In the genomic region with DNA sequence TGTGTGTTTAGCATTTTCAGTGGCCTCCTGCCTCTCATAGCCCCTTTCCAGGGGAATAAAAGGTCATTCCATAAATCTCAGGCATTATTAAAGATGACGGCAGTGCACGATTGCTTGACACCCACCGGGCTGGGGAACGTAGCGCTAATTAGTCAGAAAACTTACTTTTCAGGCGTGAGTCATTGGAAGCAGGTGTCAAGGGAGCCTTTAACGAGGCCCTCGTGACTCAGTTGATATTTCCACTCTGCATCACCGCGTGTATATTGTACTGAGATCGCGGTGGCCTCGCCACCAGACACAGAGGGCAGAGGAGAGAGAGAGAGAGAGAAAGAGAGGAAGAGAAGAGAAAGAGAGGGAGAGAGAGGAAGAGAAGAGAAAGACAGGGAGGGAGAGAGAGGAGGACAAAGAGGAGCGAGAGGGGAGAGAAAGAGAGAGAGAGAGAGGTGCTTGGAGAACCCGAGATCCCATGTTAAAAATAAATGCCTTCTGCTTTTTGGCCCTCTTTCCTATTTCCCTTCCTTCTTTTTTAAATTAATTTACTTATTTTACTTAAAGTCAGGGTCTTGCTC, we compare ENCODE assay signal across 15 cellular contexts. TPM values are rescaled to one million over a fixed set of nuclear protein-coding genes. Genes with fewer than 3 reads are reported as not detected.
DNase-seq lines count a peak whose midpoint lies in the region; ATAC-seq and TF ChIP-seq lines count a peak whose summit lies in the region.
"Had no signal": no experiment of that assay in that cellular context is flagged by ENCODE, and none has a peak within 500 bp of the region (broad histone marks: within the 10 kb centered on the region; RNA-seq: fewer than 3 reads in every experiment).

No MANE protein-coding gene starts in this region.

- no peak overlapping the region for H3K27ac Mint-ChIP-seq in activated CD4-positive, alpha-beta T cell treated with anti-CD3 and anti-CD28 coated beads, Interleukin-2, amount 10 ng/mL, durations not matched to agents 7 days and 5 days
- H3K27ac Mint-ChIP-seq in T-helper 17 cell (no peak overlapping the region), brain (peak overlapping the region in 3 of 5 experiments; percentile 77 to 94 (median 82))
- no peak overlapping the region for H3K27ac Mint-ChIP-seq in naive thymus-derived CD4-positive, alpha-beta T cell

- peaks cover 3% of the 10 kb centered on the region for H3K27me3 Mint-ChIP-seq in activated CD4-positive, alpha-beta T cell treated with anti-CD3 and anti-CD28 coated beads, Interleukin-2, amount 10 ng/mL, durations not matched to agents 7 days and 5 days
- H3K27me3 Mint-ChIP-seq in T-helper 17 cell: peaks cover 67% of the 10 kb centered on the region
- H3K27me3 Mint-ChIP-seq in brain: peaks cover 9% of the 10 kb centered on the region
- peaks cover 2 to 50% (median 32%) of the 10 kb centered on the region in 5 donors for H3K27me3 Mint-ChIP-seq in naive thymus-derived CD4-positive, alpha-beta T cell

- no peaks in the 10 kb centered on the region for H3K36me3 ChIP-seq in naive thymus-derived CD4-positive, alpha-beta T cell (ENCODE audit: control insufficient read depth in 2 of 3, insufficient read depth in 3 of 3, low read length in 3 of 3)

- H3K9me3 ChIP-seq in T-helper 17 cell (ENCODE audit: control insufficient read depth, low read length, poor library complexity, severe bottlenecking): no peaks in the 10 kb centered on the region
- no peaks in the 10 kb centered on the region for H3K9me3 ChIP-seq in naive thymus-derived CD4-positive, alpha-beta T cell (ENCODE audit: control insufficient read depth in 2 of 3, low read length in 3 of 3)
- H3K9me3 ChIP-seq: BLaER1 treated with 17β-estradiol and CSF1 and Interleukin-3, amounts not matched to agents 10 nM and 100 nM had no signal

- CTCF ChIA-PET in activated CD4-positive, alpha-beta T cell treated with anti-CD3 and anti-CD28 coated beads, Interleukin-2, amount 10 ng/mL, durations not matched to agents 7 days and 5 days (lab: Charles Lee): no interaction called here
- CTCF ChIA-PET in naive thymus-derived CD4-positive, alpha-beta T cell (lab: Charles Lee): no interaction called here

- POLR2A ChIA-PET in activated CD4-positive, alpha-beta T cell treated with anti-CD3 and anti-CD28 coated beads, Interleukin-2, amount 10 ng/mL, durations not matched to agents 7 days and 5 days (lab: Charles Lee): no interaction called here
- POLR2A ChIA-PET in naive thymus-derived CD4-positive, alpha-beta T cell (lab: Charles Lee): no interaction called here

- no peak overlapping the region for H3K4me3 ChIP-seq in naive thymus-derived CD4-positive, alpha-beta T cell (ENCODE audit: low read length)
- H3K4me3 ChIP-seq: BLaER1 treated with 17β-estradiol and CSF1 and Interleukin-3, amounts not matched to agents 10 nM and 100 nM had no signal

- no peak for ATAC-seq in T-helper 17 cell
- ATAC-seq in naive thymus-derived CD4-positive, alpha-beta T cell: no peak
- ATAC-seq: HCT116 had no signal

- TF ChIP-seq CTCF in brain (conservative IDR thresholded peaks at IDR 0.05): no peak

- H3K4me3 Mint-ChIP-seq in activated CD4-positive, alpha-beta T cell treated with anti-CD3 and anti-CD28 coated beads, Interleukin-2, amount 10 ng/mL, durations not matched to agents 7 days and 5 days: no peak overlapping the region
- H3K4me3 Mint-ChIP-seq in T-helper 17 cell (peak overlapping the region; percentile 12), brain (no peak overlapping the region)
- H3K4me3 Mint-ChIP-seq in naive thymus-derived CD4-positive, alpha-beta T cell: no peak overlapping the region
- H3K4me3 Mint-ChIP-seq: CD4-positive, CD25-positive, alpha-beta regulatory T cell had no signal

- H3K4me1 ChIP-seq in naive thymus-derived CD4-positive, alpha-beta T cell (ENCODE audit: control insufficient read depth in 2 of 2, insufficient read depth in 2 of 2, low read length in 2 of 2): no peaks in the 10 kb centered on the region

- H3K36me3 Mint-ChIP-seq in activated CD4-positive, alpha-beta T cell treated with anti-CD3 and anti-CD28 coated beads, Interleukin-2, amount 10 ng/mL, durations not matched to agents 7 days and 5 days (ENCODE audit: low read depth): no peaks in the 10 kb centered on the region
- H3K36me3 Mint-ChIP-seq in T-helper 17 cell (ENCODE audit: low read depth) (peaks cover 3% of the 10 kb centered on the region), brain (peaks cover 12% of the 10 kb centered on the region)
- no peaks in the 10 kb centered on the region for H3K36me3 Mint-ChIP-seq in naive thymus-derived CD4-positive, alpha-beta T cell
- H3K36me3 Mint-ChIP-seq: CD4-positive, CD25-positive, alpha-beta regulatory T cell had no signal

- intact Hi-C loops in naive thymus-derived CD4-positive, alpha-beta T cell (cut with micrococcal nuclease): no loop called here

- H3K27me3 ChIP-seq in naive thymus-derived CD4-positive, alpha-beta T cell (ENCODE audit: control insufficient read depth in 2 of 2, insufficient read depth in 2 of 2, low read length in 2 of 2): no peaks in the 10 kb centered on the region
- H3K27me3 ChIP-seq: BLaER1 treated with 17β-estradiol and CSF1 and Interleukin-3, amounts not matched to agents 10 nM and 100 nM had no signal

- no peaks in the 10 kb centered on the region for H3K9me3 Mint-ChIP-seq in activated CD4-positive, alpha-beta T cell treated with anti-CD3 and anti-CD28 coated beads, Interleukin-2, amount 10 ng/mL, durations not matched to agents 7 days and 5 days
- H3K9me3 Mint-ChIP-seq in brain: no peaks in the 10 kb centered on the region
- no peaks in the 10 kb centered on the region for H3K9me3 Mint-ChIP-seq in naive thymus-derived CD4-positive, alpha-beta T cell
- H3K9me3 Mint-ChIP-seq: CD4-positive, CD25-positive, alpha-beta regulatory T cell had no signal

- H3K4me1 Mint-ChIP-seq in activated CD4-positive, alpha-beta T cell treated with anti-CD3 and anti-CD28 coated beads, Interleukin-2, amount 10 ng/mL, durations not matched to agents 7 days and 5 days: no peaks in the 10 kb centered on the region
- peaks cover 3% of the 10 kb centered on the region for H3K4me1 Mint-ChIP-seq in T-helper 17 cell
- peaks cover 39% of the 10 kb centered on the region for H3K4me1 Mint-ChIP-seq in brain
- H3K4me1 Mint-ChIP-seq in naive thymus-derived CD4-positive, alpha-beta T cell: no peaks in the 10 kb centered on the region
- H3K4me1 Mint-ChIP-seq: CD4-positive, CD25-positive, alpha-beta regulatory T cell had no signal

- peak; percentile 25 for DNase-seq in activated CD4-positive, alpha-beta T cell treated with anti-CD3 and anti-CD28 coated beads for 48 hours
- DNase-seq in activated CD4-positive, alpha-beta T cell treated with anti-CD3 and anti-CD28 coated beads, Interleukin-2, amount 10 ng/mL, durations not matched to agents 7 days and 5 days: no peak
- peak; percentile 32 for DNase-seq in A172 (ENCODE audit: low spot score)
- DNase-seq in T-helper 17 cell: no peak
- no peak for DNase-seq in OCI-M1 (lab: John Stamatoyannopoulos, UW)
- DNase-seq in naive thymus-derived CD4-positive, alpha-beta T cell: no peak
- DNase-seq in NCI-H510A (lab: John Stamatoyannopoulos, UW): no peak
- DNase-seq: 8988T; ACHN; CD4-positive, CD25-positive, alpha-beta regulatory T cell; DMS53; GF-D8 had no signal

- no peak overlapping the region for H3K27ac ChIP-seq in naive thymus-derived CD4-positive, alpha-beta T cell (ENCODE audit: low read depth, low read length)
- H3K27ac ChIP-seq: BLaER1 treated with 17β-estradiol and CSF1 and Interleukin-3, amounts not matched to agents 10 nM and 100 nM had no signal

RNA-seq across cellular contexts. Expression of gene KCNG1, which starts 21.1 kb away (rescaled TPM):
- total RNA-seq in activated CD4-positive, alpha-beta T cell treated with anti-CD3 and anti-CD28 coated beads, Interleukin-2, amount 10 ng/mL, durations not matched to agents 7 days and 5 days: not detected
- total RNA-seq in A172 (2014; rRNA removed; shearing (Covaris generic)): 6.2 and 12.4 TPM in 2 replicates
- total RNA-seq in T-helper 17 cell: under 1 TPM in 1 of 2 donors, not detected in 1; 0.90 TPM
- 2.1 TPM for polyA plus RNA-seq in brain (ENCODE audit: insufficient read depth, low read depth, low replicate concordance)
- total RNA-seq in naive thymus-derived CD4-positive, alpha-beta T cell: under 1 TPM in 2 of 5 experiments, not detected in 3; 0.17 to 0.73 TPM
- polyA plus RNA-seq in naive thymus-derived CD4-positive, alpha-beta T cell: not detected
- total RNA-seq: CD4-positive, CD25-positive, alpha-beta regulatory T cell had no signal

RNA-seq across cellular contexts. Expression of gene MOCS3, which starts 43.2 kb away (rescaled TPM):
- 1 to 10 TPM; 4.2 to 5.1 TPM for total RNA-seq in activated CD4-positive, alpha-beta T cell treated with anti-CD3 and anti-CD28 coated beads, Interleukin-2, amount 10 ng/mL, durations not matched to agents 7 days and 5 days
- total RNA-seq in A172 (2014; rRNA removed; shearing (Covaris generic)): 9.0 and 9.4 TPM in 2 replicates
- 1 to 10 TPM; 3.2 to 3.8 TPM for total RNA-seq in T-helper 17 cell
- polyA plus RNA-seq in brain (ENCODE audit: insufficient read depth, low read depth, low replicate concordance): 3.1 TPM
- total RNA-seq in naive thymus-derived CD4-positive, alpha-beta T cell: 1 to 10 TPM; 2.5 to 8.9 (median 5.2) TPM
- polyA plus RNA-seq in naive thymus-derived CD4-positive, alpha-beta T cell: 1 to 10 TPM; 5.2 to 5.5 TPM

RNA-seq across cellular contexts. Expression of gene DPM1, which starts 43.4 kb away (rescaled TPM):
- 10 to 100 TPM; 45.6 to 46.2 TPM for total RNA-seq in activated CD4-positive, alpha-beta T cell treated with anti-CD3 and anti-CD28 coated beads, Interleukin-2, amount 10 ng/mL, durations not matched to agents 7 days and 5 days
- total RNA-seq in A172 (2014; rRNA removed; shearing (Covaris generic)): 207 and 247 TPM in 2 replicates
- total RNA-seq in T-helper 17 cell: 10 to 100 TPM; 25.9 to 34.1 TPM
- 29.4 TPM for polyA plus RNA-seq in brain (ENCODE audit: insufficient read depth, low read depth, low replicate concordance)
- total RNA-seq in naive thymus-derived CD4-positive, alpha-beta T cell: 10 to 100 TPM; 19.4 to 47.8 (median 40.5) TPM
- polyA plus RNA-seq in naive thymus-derived CD4-positive, alpha-beta T cell: 10 to 100 TPM; 73.8 to 80.9 TPM

Comparison
In these comparisons a context has a peak if more than half of its experiments do, and no peak if none do; other contexts are left out.
1. DNase-seq: peak in activated CD4-positive, alpha-beta T cell treated with anti-CD3 and anti-CD28 coated beads for 48 hours (single experiment) and A172 (single experiment); none in activated CD4-positive, alpha-beta T cell treated with anti-CD3 and anti-CD28 coated beads, Interleukin-2, amount 10 ng/mL, durations not matched to agents 7 days and 5 days (single experiment), T-helper 17 cell (0 of 3), OCI-M1 (single experiment), naive thymus-derived CD4-positive, alpha-beta T cell (0 of 9) and NCI-H510A (single experiment).
2. H3K27ac Mint-ChIP-seq: peak in brain (3 of 5); none in activated CD4-positive, alpha-beta T cell treated with anti-CD3 and anti-CD28 coated beads, Interleukin-2, amount 10 ng/mL, durations not matched to agents 7 days and 5 days (single experiment), T-helper 17 cell (single experiment) and naive thymus-derived CD4-positive, alpha-beta T cell (0 of 9).